8 cellular contexts compared by ENCODE assay signal in the genomic region with DNA sequence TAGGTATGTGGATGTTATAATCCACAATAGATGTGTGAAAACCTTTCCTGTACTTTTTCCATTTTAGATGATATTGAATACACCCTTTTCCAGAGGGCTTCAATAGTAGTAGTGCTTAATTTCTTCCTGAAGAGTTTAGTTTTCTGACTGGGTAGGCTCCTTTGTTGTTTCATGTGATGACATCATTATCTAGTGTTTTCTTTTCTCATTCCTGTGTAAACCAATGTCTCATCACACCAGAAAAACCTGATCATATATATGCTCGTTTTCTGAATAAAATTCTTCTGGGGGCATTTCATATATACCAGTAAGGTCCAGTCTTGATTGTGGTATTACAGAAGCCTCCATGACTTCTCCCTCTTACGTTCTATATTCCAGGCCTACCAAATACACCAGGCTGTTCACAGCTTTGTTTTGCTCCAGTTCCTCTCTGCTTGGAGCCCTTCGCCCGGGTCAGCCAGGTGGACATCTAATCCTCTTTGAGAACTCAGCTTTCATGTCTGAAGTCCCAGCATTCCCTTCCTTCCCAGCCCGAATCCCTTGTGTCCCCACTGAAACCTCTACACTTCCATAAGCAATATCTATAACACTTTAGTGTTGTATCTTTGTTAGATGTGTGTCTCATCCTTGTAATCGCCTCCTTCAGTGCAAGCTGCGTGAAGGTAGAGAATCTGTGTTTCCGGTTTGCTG. TPM values are rescaled to one million over a fixed set of nuclear protein-coding genes. Genes with fewer than 3 reads are reported as not detected.
DNase-seq lines count a peak whose midpoint lies in the region; TF ChIP-seq lines count a peak whose summit lies in the region.

No MANE protein-coding gene starts in this region.

- H4K20me1 ChIP-seq in hepatocyte (ENCODE audit: insufficient read depth, poor library complexity, severe bottlenecking): peaks cover 58% of the 10 kb centered on the region

- no peak for TF ChIP-seq CTCF in hepatocyte (IDR thresholded peaks at IDR 0.05; ENCODE audit: poor library complexity)

- peak; percentile 14 for DNase-seq in DMS153 (lab: John Stamatoyannopoulos, UW)
- DNase-seq in DMS153 treated with DMSO at 0.1 percent for 48 hours (lab: John Stamatoyannopoulos, UW; ENCODE audit: unreplicated experiment): no peak
- DNase-seq in SJCRH30: peak; percentile 46 to 71
- peak; percentile 30 for DNase-seq in hepatocyte (ENCODE audit: low spot score)
- no peak for DNase-seq in NCI-H526 treated with DMSO at 0.1 percent for 48 hours (lab: John Stamatoyannopoulos, UW)
- DNase-seq in Kasumi-1 (lab: John Stamatoyannopoulos, UW): no peak
- DNase-seq in activated CD4-positive, alpha-beta T cell treated with anti-CD3 and anti-CD28 coated beads, Interleukin-2, amount 50 U/mL, for 4 hours: no peak

- H3K4me1 ChIP-seq in SJCRH30 (peaks cover 15% of the 10 kb centered on the region), hepatocyte (ENCODE audit: insufficient read depth) (peaks cover 31% of the 10 kb centered on the region), subcutaneous abdominal adipose tissue (ENCODE audit: control insufficient read depth in 5 of 5, insufficient read depth in 5 of 5, low read length in 5 of 5) (peaks cover 0 to 48% (median 41%) of the 10 kb centered on the region in 5 donors)

- H3K4me2 ChIP-seq in hepatocyte: peak overlapping the region; percentile 91

- H2AFZ ChIP-seq in hepatocyte: peak overlapping the region; percentile 11

- H3K27ac ChIP-seq in SJCRH30 (peak overlapping the region; percentile 95), hepatocyte (peak overlapping the region; percentile 100), subcutaneous abdominal adipose tissue (ENCODE audit: low read depth, low read length) (peak overlapping the region; percentile 97)

- 11% methylated on average over 8 of the region's 8 CpGs for WGBS in hepatocyte (ENCODE audit: low lambda C conversion rate, missing lambda C conversion rate)

- no peaks in the 10 kb centered on the region for H3K9me2 ChIP-seq in hepatocyte (replicated peaks; ENCODE audit: insufficient read depth)

- no peaks in the 10 kb centered on the region for H3K9me3 ChIP-seq in SJCRH30 (replicated peaks)
- H3K9me3 ChIP-seq in hepatocyte (ENCODE audit: low read depth): no peaks in the 10 kb centered on the region
- H3K9me3 ChIP-seq in subcutaneous abdominal adipose tissue (ENCODE audit: control insufficient read depth in 5 of 5, low read length in 5 of 5): no peaks in the 10 kb centered on the region

- H3K4me3 ChIP-seq in SJCRH30 (peak overlapping the region; percentile 98), hepatocyte (peak overlapping the region; percentile 99), subcutaneous abdominal adipose tissue (ENCODE audit: low read depth in 1 of 5, low read length in 5 of 5) (peak overlapping the region; percentile 96 to 99 (median 97))

- peak overlapping the region; percentile 35 to 99 (median 42) for H3K9ac ChIP-seq in subcutaneous abdominal adipose tissue (ENCODE audit: low read length in 5 of 5)

- H3K27me3 ChIP-seq in SJCRH30: no peaks in the 10 kb centered on the region
- no peaks in the 10 kb centered on the region for H3K27me3 ChIP-seq in hepatocyte
- H3K27me3 ChIP-seq in subcutaneous abdominal adipose tissue (ENCODE audit: control insufficient read depth in 5 of 5, insufficient read depth in 4 of 5, low read length in 5 of 5): no peaks in the 10 kb centered on the region

- H3K79me2 ChIP-seq in hepatocyte: peaks cover 71% of the 10 kb centered on the region

- H3K36me3 ChIP-seq in SJCRH30 (peaks cover 10% of the 10 kb centered on the region), hepatocyte (replicated peaks; ENCODE audit: insufficient read depth, low read depth) (no peaks in the 10 kb centered on the region), subcutaneous abdominal adipose tissue (ENCODE audit: control insufficient read depth in 5 of 5, insufficient read depth in 5 of 5, low read length in 5 of 5) (no peaks in the 10 kb centered on the region)

RNA-seq across cellular contexts. Expression of a gene that starts 1.8 kb away (rescaled TPM):
- total RNA-seq in SJCRH30 (2014; rRNA removed; shearing (Covaris generic)): 145 and 160 TPM in 2 replicates
- total RNA-seq in hepatocyte: 99.8 and 102 TPM in 2 replicates
- 42.4 and 55.9 TPM in 2 replicates for polyA plus RNA-seq in hepatocyte

Comparison
In these comparisons a context has a peak if more than half of its experiments do, and no peak if none do; other contexts are left out.
1. DNase-seq: peak in DMS153 (single experiment), SJCRH30 (2 of 2) and hepatocyte (single experiment); none in DMS153 treated with DMSO at 0.1 percent for 48 hours (single experiment), NCI-H526 treated with DMSO at 0.1 percent for 48 hours (single experiment), Kasumi-1 (0 of 2) and activated CD4-positive, alpha-beta T cell treated with anti-CD3 and anti-CD28 coated beads, Interleukin-2, amount 50 U/mL, for 4 hours (0 of 2).
2. Peak in every context shown above with its lines, with median percentiles within 50 percentile points of each other: H3K27ac ChIP-seq and H3K4me3 ChIP-seq.